13 cellular contexts compared by ENCODE assay signal in the genomic region with DNA sequence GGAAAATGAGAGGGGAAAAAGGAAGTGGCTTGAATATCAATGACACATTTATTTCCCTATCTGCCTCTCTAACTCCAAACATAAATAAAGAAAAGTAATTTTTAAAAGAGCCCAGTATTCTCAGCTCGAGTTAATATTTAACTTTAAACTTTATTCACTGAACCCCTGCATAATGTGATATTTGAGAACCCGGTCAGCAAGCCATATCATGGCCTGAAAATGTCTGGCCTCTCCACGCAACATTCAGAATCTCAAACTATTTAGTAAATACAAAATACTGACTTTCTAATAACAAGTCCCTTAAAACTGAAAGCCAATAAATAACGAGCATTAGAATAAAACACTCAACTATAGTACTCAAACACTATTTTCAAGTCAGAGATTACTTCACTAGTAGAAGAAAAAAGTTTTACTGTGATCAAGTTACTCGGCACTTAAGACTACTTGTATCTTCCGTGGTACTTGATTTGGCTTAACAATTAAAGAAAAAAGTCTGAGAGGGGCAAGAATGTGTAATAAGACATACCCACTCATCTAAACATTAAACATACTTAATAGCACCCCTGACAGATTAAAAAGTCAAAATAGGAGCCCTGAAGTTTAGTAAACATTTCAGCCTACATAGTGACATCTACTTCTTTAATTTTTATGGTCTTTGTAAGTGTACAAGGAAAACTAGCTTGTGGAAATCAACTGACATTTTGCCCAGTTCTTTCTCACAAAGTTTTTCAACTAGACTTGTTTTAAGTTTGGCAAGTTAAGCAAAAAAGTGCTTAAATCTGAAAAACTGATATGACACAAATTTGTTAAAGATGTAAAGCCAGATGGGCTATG. TPM values are rescaled to one million over a fixed set of nuclear protein-coding genes. Genes with fewer than 3 reads are reported as not detected.
A peak's percentile ranks its signal among the peaks of the same experiment; 100 is the strongest.
DNase-seq lines count a peak whose midpoint lies in the region; FAIRE-seq and TF ChIP-seq lines count a peak whose summit lies in the region.
"Had no signal": no experiment of that assay in that cellular context is flagged by ENCODE, and none has a peak within 500 bp of the region (broad histone marks: within the 10 kb centered on the region; RNA-seq: fewer than 3 reads in every experiment).

No MANE protein-coding gene starts in this region.

- TF ChIP-seq CTCF in HEK293 (tag by site-specific recombination; IDR thresholded peaks at IDR 0.05) (no peak), spleen (IDR thresholded peaks at IDR 0.05 in 8 of 11, conservative IDR thresholded peaks at IDR 0.05 in 3 of 11) (no peak), D721Med (IDR thresholded peaks at IDR 0.05; ENCODE audit: insufficient read depth, missing control alignments) (no peak)

- peaks cover 27% of the 10 kb centered on the region for H3K4me1 ChIP-seq in HEK293 (ENCODE audit: control insufficient read depth, insufficient read depth, low read length)
- peaks cover 95% of the 10 kb centered on the region for H3K4me1 ChIP-seq in adipocyte (ENCODE audit: control insufficient read depth, insufficient read depth, low read length)
- H3K4me1 ChIP-seq in spleen, result peaks cover 31 to 99% (median 90%) of the 10 kb centered on the region in 6 donors

- DNase-seq in adipocyte (ENCODE audit: low read depth), result no peak
- peak; percentile 23 for DNase-seq in kidney glomerular epithelial cell (lab: John Stamatoyannopoulos, UW)
- DNase-seq in spleen, result no peak
- DNase-seq in D721Med (ENCODE audit: insufficient read length, low spot score), result no peak
- no peak for DNase-seq in SW 1271 (lab: John Stamatoyannopoulos, UW)
- no peak for DNase-seq in stimulated activated naive CD4-positive, alpha-beta T cell (lab: John Stamatoyannopoulos, UW)
- DNase-seq in urothelium cell line (ENCODE audit: low spot score), result no peak
- DNase-seq: activated naive CD4-positive, alpha-beta T cell treated with Interleukin-2 at 50 U/mL for 16 hours; heart right ventricle; NCI-H2029; small intestine had no signal

- H3K36me3 ChIP-seq in HEK293 (ENCODE audit: control insufficient read depth in 2 of 2, insufficient read depth in 1 of 2, low read length in 2 of 2) (no peaks in the 10 kb centered on the region), adipocyte (ENCODE audit: control insufficient read depth, insufficient read depth, low read length, severe bottlenecking) (no peaks in the 10 kb centered on the region), spleen (no peaks in the 10 kb centered on the region)
- H3K36me3 ChIP-seq: heart right ventricle, thoracic aorta had no signal

- 45 to 67% (median 53%) methylated on average over 6 of the region's 6 CpGs for WGBS in spleen, 5 donors

- FAIRE-seq in D721Med (lab: Jason Lieb, UNC) (no peak), urothelium cell line (lab: Jason Lieb, UNC) (no peak)
- FAIRE-seq: small intestine had no signal

- TF ChIP-seq POLR2A in spleen (IDR thresholded peaks at IDR 0.05), result no peak

- POLR2A ChIA-PET in HEK293 (lab: Yijun Ruan, JAX), result interaction anchor here (1.1 to 1.9 kb wide), 3 partner anchors 12 to 39 kb away, joined by 3 to 8 read pairs (median 7); a partner anchor contains a TSS

- H3K4me3 ChIP-seq in HEK293 (ENCODE audit: low read depth, low read length) (no peak overlapping the region), adipocyte (ENCODE audit: low read length) (peak overlapping the region; percentile 79), spleen (no peak overlapping the region)
- H3K4me3 ChIP-seq: heart right ventricle, thoracic aorta had no signal

- no peaks in the 10 kb centered on the region for H3K9me3 ChIP-seq in HEK293 (ENCODE audit: control insufficient read depth, insufficient read depth, low read depth, low read length)
- no peaks in the 10 kb centered on the region for H3K9me3 ChIP-seq in adipocyte (ENCODE audit: control insufficient read depth, low read length)
- no peaks in the 10 kb centered on the region for H3K9me3 ChIP-seq in spleen
- H3K9me3 ChIP-seq: heart right ventricle, thoracic aorta had no signal

- intact Hi-C loops in spleen (cut with DNase I; ENCODE audit: low total_unique reads), result no loop called here

- CTCF ChIA-PET in HEK293 (lab: Yijun Ruan, JAX), result interaction anchor here (0.6 to 11.8 kb wide), 9 partner anchors 9 to 1100 kb away, joined by 3 to 121 read pairs (median 8); no protein-coding TSS in a partner anchor

- H3K27ac ChIP-seq in HEK293 (ENCODE audit: extremely low read depth, low read depth, low read length), result peak overlapping the region; percentile 38; the same call in 1 of the 2 replicates
- H3K27ac ChIP-seq in spleen, result peak overlapping the region in 7 of 8 donors; percentile 0 to 77 (median 42)
- H3K27ac ChIP-seq: thoracic aorta had no signal

- H3K27me3 ChIP-seq in adipocyte (replicated peaks; ENCODE audit: control insufficient read depth, insufficient read depth, low read length) (no peaks in the 10 kb centered on the region), spleen (replicated peaks in 1 of 7) (no peaks in the 10 kb centered on the region)
- H3K27me3 ChIP-seq: heart right ventricle had no signal

- H3K9ac ChIP-seq in adipocyte (ENCODE audit: low read length), result peak overlapping the region; percentile 71

TF ChIP-seq in HEK293, 187 proteins besides CTCF, POLR2A, EP300 and RAD21:
- TF ChIP-seq, protein P1, sequence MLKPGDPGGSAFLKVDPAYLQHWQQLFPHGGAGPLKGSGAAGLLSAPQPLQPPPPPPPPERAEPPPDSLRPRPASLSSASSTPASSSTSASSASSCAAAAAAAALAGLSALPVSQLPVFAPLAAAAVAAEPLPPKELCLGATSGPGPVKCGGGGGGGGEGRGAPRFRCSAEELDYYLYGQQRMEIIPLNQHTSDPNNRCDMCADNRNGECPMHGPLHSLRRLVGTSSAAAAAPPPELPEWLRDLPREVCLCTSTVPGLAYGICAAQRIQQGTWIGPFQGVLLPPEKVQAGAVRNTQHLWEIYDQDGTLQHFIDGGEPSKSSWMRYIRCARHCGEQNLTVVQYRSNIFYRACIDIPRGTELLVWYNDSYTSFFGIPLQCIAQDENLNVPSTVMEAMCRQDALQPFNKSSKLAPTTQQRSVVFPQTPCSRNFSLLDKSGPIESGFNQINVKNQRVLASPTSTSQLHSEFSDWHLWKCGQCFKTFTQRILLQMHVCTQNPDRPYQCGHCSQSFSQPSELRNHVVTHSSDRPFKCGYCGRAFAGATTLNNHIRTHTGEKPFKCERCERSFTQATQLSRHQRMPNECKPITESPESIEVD (tag by site-specific recombination; IDR thresholded peaks at IDR 0.05), result peak; percentile 92
- TF ChIP-seq, protein P2, sequence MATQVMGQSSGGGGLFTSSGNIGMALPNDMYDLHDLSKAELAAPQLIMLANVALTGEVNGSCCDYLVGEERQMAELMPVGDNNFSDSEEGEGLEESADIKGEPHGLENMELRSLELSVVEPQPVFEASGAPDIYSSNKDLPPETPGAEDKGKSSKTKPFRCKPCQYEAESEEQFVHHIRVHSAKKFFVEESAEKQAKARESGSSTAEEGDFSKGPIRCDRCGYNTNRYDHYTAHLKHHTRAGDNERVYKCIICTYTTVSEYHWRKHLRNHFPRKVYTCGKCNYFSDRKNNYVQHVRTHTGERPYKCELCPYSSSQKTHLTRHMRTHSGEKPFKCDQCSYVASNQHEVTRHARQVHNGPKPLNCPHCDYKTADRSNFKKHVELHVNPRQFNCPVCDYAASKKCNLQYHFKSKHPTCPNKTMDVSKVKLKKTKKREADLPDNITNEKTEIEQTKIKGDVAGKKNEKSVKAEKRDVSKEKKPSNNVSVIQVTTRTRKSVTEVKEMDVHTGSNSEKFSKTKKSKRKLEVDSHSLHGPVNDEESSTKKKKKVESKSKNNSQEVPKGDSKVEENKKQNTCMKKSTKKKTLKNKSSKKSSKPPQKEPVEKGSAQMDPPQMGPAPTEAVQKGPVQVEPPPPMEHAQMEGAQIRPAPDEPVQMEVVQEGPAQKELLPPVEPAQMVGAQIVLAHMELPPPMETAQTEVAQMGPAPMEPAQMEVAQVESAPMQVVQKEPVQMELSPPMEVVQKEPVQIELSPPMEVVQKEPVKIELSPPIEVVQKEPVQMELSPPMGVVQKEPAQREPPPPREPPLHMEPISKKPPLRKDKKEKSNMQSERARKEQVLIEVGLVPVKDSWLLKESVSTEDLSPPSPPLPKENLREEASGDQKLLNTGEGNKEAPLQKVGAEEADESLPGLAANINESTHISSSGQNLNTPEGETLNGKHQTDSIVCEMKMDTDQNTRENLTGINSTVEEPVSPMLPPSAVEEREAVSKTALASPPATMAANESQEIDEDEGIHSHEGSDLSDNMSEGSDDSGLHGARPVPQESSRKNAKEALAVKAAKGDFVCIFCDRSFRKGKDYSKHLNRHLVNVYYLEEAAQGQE (tag by site-specific recombination; IDR thresholded peaks at IDR 0.05), result 0 out of 2 replicates have a peak, but pooled peaks have one; percentile 8
- TF ChIP-seq SP7 (tag by site-specific recombination; IDR thresholded peaks at IDR 0.05), result no peak
- TF ChIP-seq, protein P3, sequence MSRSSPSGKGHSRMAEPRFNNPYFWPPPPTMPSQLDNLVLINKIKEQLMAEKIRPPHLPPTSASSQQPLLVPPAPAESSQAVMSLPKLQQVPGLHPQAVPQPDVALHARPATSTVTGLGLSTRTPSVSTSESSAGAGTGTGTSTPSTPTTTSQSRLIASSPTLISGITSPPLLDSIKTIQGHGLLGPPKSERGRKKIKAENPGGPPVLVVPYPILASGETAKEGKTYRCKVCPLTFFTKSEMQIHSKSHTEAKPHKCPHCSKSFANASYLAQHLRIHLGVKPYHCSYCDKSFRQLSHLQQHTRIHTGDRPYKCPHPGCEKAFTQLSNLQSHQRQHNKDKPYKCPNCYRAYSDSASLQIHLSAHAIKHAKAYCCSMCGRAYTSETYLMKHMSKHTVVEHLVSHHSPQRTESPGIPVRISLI (tag by site-specific recombination; IDR thresholded peaks at IDR 0.05), result peak; percentile 57; the same call in 1 of the 2 replicates
TF ChIP-seq in HEK293: peak in this region for 3.

RNA-seq across cellular contexts. Expression of a gene that starts 38.3 kb away (rescaled TPM):
- total RNA-seq in spleen, result 100 to 1,000 TPM; 129 to 215 (median 168) TPM
- polyA plus RNA-seq in spleen, result 10 to 100 TPM; 55.2 to 87.4 (median 76.3) TPM
